ENCODE assay signal across 22 cellular contexts in genomic region chr5:171149333-171149732, GRCh38.
DNase-seq lines count a peak whose midpoint lies in the region; ATAC-seq and TF ChIP-seq lines count a peak whose summit lies in the region.
"Had no signal": no experiment of that assay in that cellular context is flagged by ENCODE, and none has a peak within 500 bp of the region (broad histone marks: within the 10 kb centered on the region; RNA-seq: fewer than 3 reads in every experiment).

No MANE protein-coding gene starts in this region.

- H3K36me3 ChIP-seq in osteoblast (ENCODE audit: insufficient read depth, low read length): no peaks in the 10 kb centered on the region
- H3K36me3 ChIP-seq: gastroesophageal sphincter, MG63 had no signal

- H2AFZ ChIP-seq in osteoblast (ENCODE audit: low read length): no peak overlapping the region
- H2AFZ ChIP-seq: GM23248 had no signal

- peaks cover 22% of the 10 kb centered on the region for H3K4me1 Mint-ChIP-seq in glutamatergic neuron (ENCODE audit: low read depth, unreplicated experiment)
- H3K4me1 Mint-ChIP-seq: activated CD4-positive, alpha-beta T cell treated with anti-CD3 and anti-CD28 coated beads, Interleukin-2, amount 10 ng/mL, durations not matched to agents 24 days and 14 days; CD8-positive, alpha-beta memory T cell; mesothelial cell of epicardium had no signal

- H3K9me3 ChIP-seq in osteoblast (ENCODE audit: low read depth, low read length): no peaks in the 10 kb centered on the region
- H3K9me3 ChIP-seq: gastroesophageal sphincter, MG63, psoas muscle had no signal

- ATAC-seq in GM18873 (IDR thresholded peaks at IDR 0.05; ENCODE audit: low FRiP score, unreplicated experiment) (peak; percentile 64), GM21619 (IDR thresholded peaks at IDR 0.05; ENCODE audit: unreplicated experiment) (peak; percentile 66), HG03135 (IDR thresholded peaks at IDR 0.05; ENCODE audit: unreplicated experiment) (peak; percentile 72), HG03342 (IDR thresholded peaks at IDR 0.05; ENCODE audit: unreplicated experiment) (no peak)
- ATAC-seq: gastroesophageal sphincter, psoas muscle had no signal

- H4K20me1 ChIP-seq in osteoblast (ENCODE audit: insufficient read depth, low read length): no peaks in the 10 kb centered on the region

- no peak overlapping the region for H3K4me2 ChIP-seq in osteoblast (ENCODE audit: insufficient read depth, low read length)

- H3K79me2 ChIP-seq in osteoblast (ENCODE audit: insufficient read depth, low read length): no peaks in the 10 kb centered on the region

- no peaks in the 10 kb centered on the region for H3K36me3 Mint-ChIP-seq in glutamatergic neuron (ENCODE audit: unreplicated experiment)
- H3K36me3 Mint-ChIP-seq: CD8-positive, alpha-beta memory T cell; mesothelial cell of epicardium had no signal

- peak overlapping the region; percentile 76 for H3K27ac Mint-ChIP-seq in glutamatergic neuron (ENCODE audit: unreplicated experiment)
- H3K27ac Mint-ChIP-seq: activated CD4-positive, alpha-beta T cell treated with anti-CD3 and anti-CD28 coated beads, Interleukin-2, amount 10 ng/mL, durations not matched to agents 24 days and 14 days; CD8-positive, alpha-beta memory T cell; mesothelial cell of epicardium had no signal

- peaks cover 1% of the 10 kb centered on the region for H3K9me3 Mint-ChIP-seq in glutamatergic neuron (ENCODE audit: unreplicated experiment)
- H3K9me3 Mint-ChIP-seq: activated CD4-positive, alpha-beta T cell treated with anti-CD3 and anti-CD28 coated beads, Interleukin-2, amount 10 ng/mL, durations not matched to agents 24 days and 14 days; CD8-positive, alpha-beta memory T cell; mesothelial cell of epicardium had no signal

- H3K4me1 ChIP-seq in osteoblast (ENCODE audit: insufficient read depth, low read length): no peaks in the 10 kb centered on the region
- H3K4me1 ChIP-seq: gastroesophageal sphincter, psoas muscle had no signal

- no peak overlapping the region for H3K27ac ChIP-seq in osteoblast (ENCODE audit: low read depth, low read length)
- H3K27ac ChIP-seq: dorsolateral prefrontal cortex, gastroesophageal sphincter, GM23248, psoas muscle, skin epidermis had no signal

- H3K27me3 ChIP-seq in osteoblast (ENCODE audit: insufficient read depth, low read length): no peaks in the 10 kb centered on the region
- H3K27me3 ChIP-seq: dorsolateral prefrontal cortex, gastroesophageal sphincter, MG63 had no signal

- no peaks in the 10 kb centered on the region for H3K27me3 Mint-ChIP-seq in glutamatergic neuron (ENCODE audit: unreplicated experiment)
- H3K27me3 Mint-ChIP-seq: activated CD4-positive, alpha-beta T cell treated with anti-CD3 and anti-CD28 coated beads, Interleukin-2, amount 10 ng/mL, durations not matched to agents 24 days and 14 days had no signal

- H3K4me3 ChIP-seq in osteoblast (ENCODE audit: insufficient read depth, low read length): no peak overlapping the region
- H3K4me3 ChIP-seq: dorsolateral prefrontal cortex, gastroesophageal sphincter, GM23248, MG63, psoas muscle, skin epidermis had no signal

- no peak overlapping the region for H3K4me3 Mint-ChIP-seq in glutamatergic neuron (ENCODE audit: unreplicated experiment)
- H3K4me3 Mint-ChIP-seq: activated CD4-positive, alpha-beta T cell treated with anti-CD3 and anti-CD28 coated beads, Interleukin-2, amount 10 ng/mL, durations not matched to agents 24 days and 14 days; CD8-positive, alpha-beta memory T cell; mesothelial cell of epicardium had no signal

- no peak for TF ChIP-seq CTCF in glutamatergic neuron (IDR thresholded peaks at IDR 0.05; ENCODE audit: partially characterized antibody, unreplicated experiment)
- no peak for TF ChIP-seq CTCF in osteoblast (IDR thresholded peaks at IDR 0.05; ENCODE audit: extremely low read depth, low read depth, low read length)

- DNase-seq in glutamatergic neuron: no peak
- no peak for DNase-seq in OCI-M2 (lab: John Stamatoyannopoulos, UW; ENCODE audit: unreplicated experiment)
- DNase-seq in pons (ENCODE audit: low spot score): no peak
- no peak for DNase-seq in osteoblast (ENCODE audit: insufficient read length, low spot score, missing footprints)
- DNase-seq: activated CD4-positive, alpha-beta T cell treated with anti-CD3 and anti-CD28 coated beads, Interleukin-2, amount 10 ng/mL, durations not matched to agents 24 days and 14 days; activated CD8-positive, alpha-beta memory T cell treated with anti-CD3 and anti-CD28 coated beads, Interleukin-2, amount 50 U/mL, for 48 hours; activated effector memory CD4-positive, alpha-beta T cell treated with anti-CD3 and anti-CD28 coated beads, Interleukin-2, amount 50 U/mL, for 16 hours; CD8-positive, alpha-beta memory T cell; dorsolateral prefrontal cortex; GM23248; IMR-90; MG63; NCI-H226; psoas muscle; stimulated activated CD4-positive, alpha-beta T cell treated with anti-CD3 and anti-CD28 coated beads, Interleukin-4, amount 100 ng/mL, for 24 hours had no signal
